29 cellular contexts compared by ENCODE assay signal in the genomic region with DNA sequence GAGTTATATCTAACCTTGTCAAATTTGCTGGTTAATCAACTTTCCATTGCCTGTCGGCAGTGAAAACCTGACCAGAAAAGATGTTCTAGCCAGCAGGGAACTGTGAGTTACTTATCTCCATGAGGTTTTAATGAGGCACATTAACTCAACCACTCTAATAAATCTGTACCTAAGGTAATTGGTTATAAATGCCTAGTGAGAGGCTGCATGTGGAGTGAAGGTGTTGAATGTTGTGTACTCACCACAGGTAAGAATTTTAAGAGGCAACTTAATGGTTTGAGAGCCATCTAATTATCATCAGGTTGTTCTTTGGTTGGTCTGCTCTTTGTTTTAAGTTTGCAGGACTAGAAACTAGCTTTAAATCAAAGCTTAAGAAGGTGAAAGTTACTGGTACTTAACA.
DNase-seq lines count a peak whose midpoint lies in the region; ATAC-seq and TF ChIP-seq lines count a peak whose summit lies in the region.
"Had no signal": no experiment of that assay in that cellular context is flagged by ENCODE, and none has a peak within 500 bp of the region (broad histone marks: within the 10 kb centered on the region; RNA-seq: fewer than 3 reads in every experiment).

No MANE protein-coding gene starts in this region.

- H3K27ac ChIP-seq in hepatocyte (peak overlapping the region; percentile 75), adrenal gland (no peak overlapping the region)
- H3K27ac ChIP-seq: PC-9, SK-N-MC had no signal

- WGBS in hepatocyte (ENCODE audit: low lambda C conversion rate, missing lambda C conversion rate): 65% methylated on average over 1 of the region's 1 CpG
- WGBS in adrenal gland, 4 donors: 44 to 60% (median 52%) methylated on average over 1 of the region's 1 CpG

- H3K4me3 ChIP-seq in hepatocyte (no peak overlapping the region), adrenal gland (no peak overlapping the region)
- H3K4me3 ChIP-seq: GM12878, GM23338, MG63, PC-9, SK-N-MC had no signal

- no peaks in the 10 kb centered on the region for H3K27me3 ChIP-seq in hepatocyte
- no peaks in the 10 kb centered on the region for H3K27me3 ChIP-seq in adrenal gland
- H3K27me3 ChIP-seq: MG63 had no signal

- H3K9me2 ChIP-seq in hepatocyte (replicated peaks; ENCODE audit: insufficient read depth): no peaks in the 10 kb centered on the region

- intact Hi-C loops in adrenal gland (cut with DNase I): no loop called here

- no peaks in the 10 kb centered on the region for H3K79me2 ChIP-seq in hepatocyte

- H3K36me3 ChIP-seq in hepatocyte (replicated peaks; ENCODE audit: insufficient read depth, low read depth) (no peaks in the 10 kb centered on the region), adrenal gland (replicated peaks in 1 of 2) (no peaks in the 10 kb centered on the region)
- H3K36me3 ChIP-seq: MG63 had no signal

- H3K9me3 ChIP-seq in hepatocyte (ENCODE audit: low read depth) (no peaks in the 10 kb centered on the region), adrenal gland (replicated peaks in 1 of 3) (no peaks in the 10 kb centered on the region)
- H3K9me3 ChIP-seq: MG63 had no signal

- H3K4me1 ChIP-seq in hepatocyte (ENCODE audit: insufficient read depth): peaks cover 12% of the 10 kb centered on the region
- no peaks in the 10 kb centered on the region for H3K4me1 ChIP-seq in adrenal gland (replicated peaks in 1 of 2)

- no peak for TF ChIP-seq POLR2A in adrenal gland (IDR thresholded peaks at IDR 0.05)

- H2AFZ ChIP-seq in hepatocyte: no peak overlapping the region
- H2AFZ ChIP-seq: GM23338, PC-9 had no signal

- ATAC-seq in HG02588 (IDR thresholded peaks at IDR 0.05; ENCODE audit: unreplicated experiment): no peak
- ATAC-seq: GM12878, GM23338, T-helper 17 cell had no signal

- H4K20me1 ChIP-seq in hepatocyte (ENCODE audit: insufficient read depth, poor library complexity, severe bottlenecking): no peaks in the 10 kb centered on the region

- DNase-seq in NCI-H1436 (lab: John Stamatoyannopoulos, UW) (peak; percentile 5), NCI-H1436 treated with DMSO at 0.1 percent for 48 hours (lab: John Stamatoyannopoulos, UW) (no peak), NCI-H1105 (lab: John Stamatoyannopoulos, UW) (peak; percentile 61), NCI-H2081 treated with DMSO at 0.1 percent for 48 hours (lab: John Stamatoyannopoulos, UW) (peak; percentile 27), hepatocyte (ENCODE audit: low spot score) (no peak), OCI-M2 (lab: John Stamatoyannopoulos, UW; ENCODE audit: unreplicated experiment) (no peak), adrenal gland (no peak)
- DNase-seq: 8988T; ACHN; GDM1; H9; HFFc6; IMR-90; KG1; MG63; NCI-H1694 treated with DMSO at 0.1 percent for 48 hours; NCI-H2227 treated with DMSO at 0.1 percent for 48 hours; NCI-H526 treated with DMSO at 0.1 percent for 48 hours; NK-92 treated with Interleukin-12 subunit alpha and Interleukin-12 subunit beta, amount 100 ng/mL, for 24 hours; PC-9; RPMI8226; SHP77 treated with DMSO at 0.1 percent for 48 hours; SW 1271; T-helper 17 cell; T1000 had no signal

- peak overlapping the region; percentile 48 for H3K4me2 ChIP-seq in hepatocyte
- H3K4me2 ChIP-seq: GM23338, PC-9 had no signal

- TF ChIP-seq CTCF in hepatocyte (IDR thresholded peaks at IDR 0.05; ENCODE audit: poor library complexity) (no peak), adrenal gland (IDR thresholded peaks at IDR 0.05) (no peak)

Comparison
In these comparisons a context has a peak if more than half of its experiments do, and no peak if none do; other contexts are left out.
1. DNase-seq: peak in NCI-H1436 (single experiment), NCI-H1105 (single experiment) and NCI-H2081 treated with DMSO at 0.1 percent for 48 hours (single experiment); none in NCI-H1436 treated with DMSO at 0.1 percent for 48 hours (single experiment), hepatocyte (single experiment), OCI-M2 (single experiment) and adrenal gland (0 of 7).